In genomic region chr6:158807515-158808441, GRCh38 we compare ENCODE assay signal across 12 cellular contexts. TPM values are rescaled to one million over a fixed set of nuclear protein-coding genes. Genes with fewer than 3 reads are reported as not detected.
A peak's percentile ranks its signal among the peaks of the same experiment; 100 is the strongest.
DNase-seq lines count a peak whose midpoint lies in the region; ATAC-seq, FAIRE-seq and TF ChIP-seq lines count a peak whose summit lies in the region.
"Had no signal": no experiment of that assay in that cellular context is flagged by ENCODE, and none has a peak within 500 bp of the region (broad histone marks: within the 10 kb centered on the region; RNA-seq: fewer than 3 reads in every experiment).

No MANE protein-coding gene starts in this region.

- no CpG with 5 or more reads among the region's 8 CpGs for WGBS in H9 (ENCODE audit: extremely low coverage, insufficient read length, low lambda C conversion rate)
- WGBS in K562 (ENCODE audit: insufficient coverage, low coverage, missing lambda C conversion rate), result 55% methylated on average over 8 of the region's 8 CpGs

- BruUV-seq in Calu3 (replicated peaks; lab: Mats Ljungman, UMichigan) (no TSS peak), K562 (replicated peaks; lab: Mats Ljungman, UMichigan) (no TSS peak)

- no peak overlapping the region for H3K4me3 ChIP-seq in K562
- H3K4me3 ChIP-seq: MG63, suprapubic skin had no signal

- H3K4ac ChIP-seq in H9 (ENCODE audit: low read depth, low read length), result no peak overlapping the region

- no peak for TF ChIP-seq POLR2A in K562 (conservative IDR thresholded peaks at IDR 0.05)

- POLR2A ChIA-PET in K562 (lab: Yijun Ruan, JAX), result interaction anchor here (0.8 to 2.8 kb wide), 5 partner anchors 9 to 155 kb away, joined by 3 to 13 read pairs (median 7); no protein-coding TSS in a partner anchor

- ATAC-seq in K562, result peak; percentile 23
- no peak for ATAC-seq in GM19463 (IDR thresholded peaks at IDR 0.05; ENCODE audit: unreplicated experiment)

- H4K8ac ChIP-seq in H9 (replicated peaks; ENCODE audit: insufficient read length, low read depth, low read length), result no peak overlapping the region

- no peak overlapping the region for H3K23ac ChIP-seq in H9 (ENCODE audit: insufficient read length, low read depth, low read length)

- DNase-seq in Calu3 (no peak), H9 (no peak), K562 (ENCODE audit: extremely low read depth in 1 of 4, low spot score in 3 of 4) (peak in 2 of 4 experiments; percentile 27 to 39), progenitor cell of endocrine pancreas (ENCODE audit: low spot score, unreplicated experiment) (no peak), NCI-H146 (lab: John Stamatoyannopoulos, UW) (no peak), NCI-H1105 (lab: John Stamatoyannopoulos, UW) (no peak)
- DNase-seq: activated effector memory CD4-positive, alpha-beta T cell treated with Interleukin-2 at 50 U/mL for 16 hours; DMS 273 treated with DMSO at 0.1 percent for 48 hours; mammary epithelial cell; MG63 had no signal

- peaks cover 7% of the 10 kb centered on the region for H3K9me1 ChIP-seq in K562 (ENCODE audit: control insufficient read depth, insufficient read depth, low read length)

- no peak for TF ChIP-seq EP300 in K562 (IDR thresholded peaks at IDR 0.05; ENCODE audit: low read length)

- no peak for TF ChIP-seq RAD21 in K562 (CRISPR knock-in tag; conservative IDR thresholded peaks at IDR 0.05 in 1 of 2, IDR thresholded peaks at IDR 0.05 in 1 of 2)

- H2BK120ac ChIP-seq in H9 (ENCODE audit: low read depth, low read length, poor library complexity, severe bottlenecking), result no peak overlapping the region

- in situ Hi-C loops in K562 (cut with MboI), result no loop called here

- no peaks in the 10 kb centered on the region for H3K23me2 ChIP-seq in H9 (ENCODE audit: insufficient read length, low read depth, low read length, poor library complexity, severe bottlenecking)

- H3K9me3 Mint-ChIP-seq in Calu3 (ENCODE audit: low read depth, unreplicated experiment), result no peaks in the 10 kb centered on the region
- no peaks in the 10 kb centered on the region for H3K9me3 Mint-ChIP-seq in H9
- H3K9me3 Mint-ChIP-seq in progenitor cell of endocrine pancreas (ENCODE audit: low read depth), result no peaks in the 10 kb centered on the region

- no peak overlapping the region for H2AK5ac ChIP-seq in H9 (ENCODE audit: insufficient read length, low read length)

- no peak overlapping the region for H3K14ac ChIP-seq in H9 (ENCODE audit: insufficient read depth, low read length)

- intact Hi-C loops in Calu3 (cut with micrococcal nuclease; ENCODE audit: unreplicated experiment) (no loop called here), K562 (cut with micrococcal nuclease) (loop anchor here (10.0 kb wide), 1 partner anchor 297 kb away; no protein-coding TSS in a partner anchor)

- H3K27me3 Mint-ChIP-seq in Calu3 (ENCODE audit: unreplicated experiment) (no peaks in the 10 kb centered on the region), H9 (ENCODE audit: low read depth) (no peaks in the 10 kb centered on the region), progenitor cell of endocrine pancreas (no peaks in the 10 kb centered on the region)

- H2BK20ac ChIP-seq in H9 (ENCODE audit: low read depth, low read length, poor library complexity, severe bottlenecking), result no peak overlapping the region

- H3K4me1 ChIP-seq in H9 (ENCODE audit: insufficient read depth, low read length) (peaks cover 19% of the 10 kb centered on the region), K562 (replicated peaks in 1 of 2; ENCODE audit: control insufficient read depth in 2 of 2, insufficient read depth in 2 of 2, low read length in 2 of 2) (peaks cover 6 to 36% of the 10 kb centered on the region in 2 experiments; a peak in 4 of 5 replicates)

- no peak overlapping the region for H3T11ph ChIP-seq in H9 (ENCODE audit: low read length)

- H3K36me3 ChIP-seq in K562 (ENCODE audit: control insufficient read depth, insufficient read depth, low read length), result peaks cover 65% of the 10 kb centered on the region

- H2AFZ ChIP-seq in H9 (ENCODE audit: low read length) (no peak overlapping the region), K562 (ENCODE audit: low read depth, low read length) (no peak overlapping the region)

- H3K27ac Mint-ChIP-seq in Calu3 (ENCODE audit: unreplicated experiment) (peak overlapping the region; percentile 97), H9 (peak overlapping the region; percentile 8 to 95 (median 76); a peak in 6 of 7 replicates), progenitor cell of endocrine pancreas (peak overlapping the region; percentile 88)

- no peaks in the 10 kb centered on the region for H3K9me3 ChIP-seq in H9 (ENCODE audit: control insufficient read depth, low read depth, low read length)
- H3K9me3 ChIP-seq in K562 (replicated peaks; ENCODE audit: control insufficient read depth, insufficient read depth, low read depth, low read length), result no peaks in the 10 kb centered on the region
- H3K9me3 ChIP-seq: MG63, suprapubic skin had no signal

- no peak overlapping the region for H2BK15ac ChIP-seq in H9 (ENCODE audit: low read depth, low read length)

- H3K27me3 ChIP-seq in H9 (ENCODE audit: insufficient read depth, low read length), result no peaks in the 10 kb centered on the region
- no peaks in the 10 kb centered on the region for H3K27me3 ChIP-seq in K562 (ENCODE audit: control insufficient read depth in 2 of 2, insufficient read depth in 2 of 2, low read length in 2 of 2)
- H3K27me3 ChIP-seq: MG63, suprapubic skin had no signal

- no peak overlapping the region for H4K91ac ChIP-seq in H9 (ENCODE audit: insufficient read length, low read depth, low read length)

- H2BK12ac ChIP-seq in H9 (ENCODE audit: insufficient read length, low read depth, low read length), result no peak overlapping the region

- H3K36me3 Mint-ChIP-seq in Calu3 (ENCODE audit: insufficient read depth, unreplicated experiment) (peaks cover 98% of the 10 kb centered on the region), H9 (ENCODE audit: insufficient read depth in 1 of 3, low read depth in 3 of 3) (peaks cover 6 to 78% (median 51%) of the 10 kb centered on the region in 3 experiments; a peak in 6 of 7 replicates), progenitor cell of endocrine pancreas (ENCODE audit: insufficient read depth) (peaks cover 31% of the 10 kb centered on the region)

- H3K9ac ChIP-seq in H9 (ENCODE audit: extremely low read depth, insufficient read length, low read length), result no peak overlapping the region
- H3K9ac ChIP-seq in K562 (ENCODE audit: insufficient read depth in 1 of 2, low read depth in 2 of 2, low read length in 2 of 2), result no peak overlapping the region

- FAIRE-seq in K562 (lab: Jason Lieb, UNC), result no peak

- H3K4me3 Mint-ChIP-seq in Calu3 (ENCODE audit: low read depth, unreplicated experiment), result peak overlapping the region; percentile 85
- no peak overlapping the region for H3K4me3 Mint-ChIP-seq in H9
- H3K4me3 Mint-ChIP-seq in progenitor cell of endocrine pancreas (ENCODE audit: low read depth), result no peak overlapping the region

- H3K4me1 Mint-ChIP-seq in Calu3 (ENCODE audit: low read depth, unreplicated experiment), result peaks cover 65% of the 10 kb centered on the region
- peaks cover 89 to 91% of the 10 kb centered on the region in 2 experiments for H3K4me1 Mint-ChIP-seq in H9
- H3K4me1 Mint-ChIP-seq in progenitor cell of endocrine pancreas (ENCODE audit: low read depth), result peaks cover 79% of the 10 kb centered on the region

- H4K20me1 ChIP-seq in H9 (ENCODE audit: control insufficient read depth, insufficient read depth, insufficient read length), result no peaks in the 10 kb centered on the region
- peaks cover 35% of the 10 kb centered on the region for H4K20me1 ChIP-seq in K562 (replicated peaks; ENCODE audit: control insufficient read depth, insufficient read depth, low read length)

- H2BK5ac ChIP-seq in H9 (ENCODE audit: insufficient read length, low read length), result no peak overlapping the region

- no peak overlapping the region for H3K18ac ChIP-seq in H9 (ENCODE audit: insufficient read length, low read depth, low read length)

- TF ChIP-seq CTCF in Calu3 (IDR thresholded peaks at IDR 0.05; ENCODE audit: unreplicated experiment) (no peak), H9 (conservative IDR thresholded peaks at IDR 0.05) (no peak; the same call in 2 of the 3 replicates), K562 (IDR thresholded peaks at IDR 0.05 in 2 of 3, conservative IDR thresholded peaks at IDR 0.05 in 1 of 3; ENCODE audit: insufficient read depth in 2 of 3, low read depth in 1 of 3, low read length in 3 of 3) (no peak), progenitor cell of endocrine pancreas (IDR thresholded peaks at IDR 0.05; ENCODE audit: unreplicated experiment) (no peak)

- H3K27ac ChIP-seq in H9 (ENCODE audit: insufficient read length, low read depth, low read length) (peak overlapping the region; percentile 9), K562 (ENCODE audit: extremely low read depth, low read depth, low read length) (no peak overlapping the region)
- H3K27ac ChIP-seq: suprapubic skin had no signal

- H3K56ac ChIP-seq in H9 (ENCODE audit: insufficient read length, low read depth, low read length), result no peak overlapping the region

- peaks cover 71% of the 10 kb centered on the region for H3K79me2 ChIP-seq in H9 (ENCODE audit: insufficient read depth, low read length)
- H3K79me2 ChIP-seq in K562 (ENCODE audit: control insufficient read depth, insufficient read depth, low read length), result peaks cover 97% of the 10 kb centered on the region

- no peak overlapping the region for H4K5ac ChIP-seq in H9 (ENCODE audit: insufficient read length, low read depth, low read length)

- no peak overlapping the region for H3K4me2 ChIP-seq in H9 (ENCODE audit: insufficient read depth, insufficient read length, low read length)
- H3K4me2 ChIP-seq in K562 (ENCODE audit: insufficient read depth, low read length), result no peak overlapping the region

- CTCF ChIA-PET in Calu3 (lab: Charles Lee), result interaction anchor here (0.8 to 1.2 kb wide), 3 partner anchors 11 to 166 kb away, joined by 4 to 11 read pairs (median 4); partner anchors contain the start of gene EZR
- CTCF ChIA-PET in K562 (lab: Yijun Ruan, JAX; ENCODE audit: low intra/inter-chr PET ratio), result no interaction called here

- H3K79me1 ChIP-seq in H9 (ENCODE audit: insufficient read depth, low read depth, low read length, poor library complexity, severe bottlenecking), result no peaks in the 10 kb centered on the region

RNA-seq across cellular contexts. Expression of gene EZR, which starts 11.4 kb away (rescaled TPM):
- total RNA-seq in Calu3 (2022) (935 and 954 TPM in 2 replicates), H9 (2021) (375 and 393 TPM in 2 replicates), K562 (2014; rRNA removed) (161 and 162 TPM in 2 replicates), K562 (2014; rRNA removed; fragmentation: Illumina TruSeq; extraction: Trizol) (71.5 and 72.7 TPM in 2 replicates), K562 (2015; rRNA removed; fragmentation: Illumina TruSeq; extraction: Trizol) (110 and 117 TPM in 2 replicates), K562 (2021) (125 and 143 TPM in 2 replicates), progenitor cell of endocrine pancreas (258 and 274 TPM in 2 replicates)
- 49.5 and 70.7 TPM in 2 replicates for total RNA-seq in K562 (2011; cell fraction: chromatin; rRNA removed; ENCODE audit: low replicate concordance)
- 37.9 and 45.2 TPM in 2 replicates for total RNA-seq in K562 (2011; cell fraction: nucleolus; rRNA removed)
- total RNA-seq in K562 (2011; cell fraction: nucleoplasm; rRNA removed), result 44.1 and 48.1 TPM in 2 replicates
- polyA plus RNA-seq in K562 (2011; rRNA removed) (104 and 135 TPM in 2 replicates), K562 (2014; fragmentation: Illumina TruSeq; extraction: Trizol) (93.0 and 101 TPM in 2 replicates), K562 (2014; fragmentation: Nextera tagmentation; extraction: Ambion mirVana) (10 to 100 TPM; 36.5 to 63.6 TPM), K562 (2014; rRNA removed) (91.5 and 114 TPM in 2 replicates)
- 78.6 and 88.6 TPM in 2 replicates for polyA plus RNA-seq in K562 (2011; cell fraction: cytosol; rRNA removed)
- polyA plus RNA-seq in K562 (2011; cell fraction: nucleus; rRNA removed), result 91.7 and 156 TPM in 2 replicates
- 120 and 126 TPM in 2 replicates for polyA plus RNA-seq in K562 (2012)
- 100 and 114 TPM in 2 replicates for polyA minus RNA-seq in K562 (2011; rRNA and poly(A)+ RNA removed)
- 69.7 and 85.1 TPM in 2 replicates for polyA minus RNA-seq in K562 (2011; cell fraction: cytosol; rRNA and poly(A)+ RNA removed)
- polyA minus RNA-seq in K562 (2011; cell fraction: nucleus; rRNA and poly(A)+ RNA removed), result 20.1 and 54.6 TPM in 2 replicates
